Comparison of ENCODE assay signal across 25 cellular contexts in the genomic region with DNA sequence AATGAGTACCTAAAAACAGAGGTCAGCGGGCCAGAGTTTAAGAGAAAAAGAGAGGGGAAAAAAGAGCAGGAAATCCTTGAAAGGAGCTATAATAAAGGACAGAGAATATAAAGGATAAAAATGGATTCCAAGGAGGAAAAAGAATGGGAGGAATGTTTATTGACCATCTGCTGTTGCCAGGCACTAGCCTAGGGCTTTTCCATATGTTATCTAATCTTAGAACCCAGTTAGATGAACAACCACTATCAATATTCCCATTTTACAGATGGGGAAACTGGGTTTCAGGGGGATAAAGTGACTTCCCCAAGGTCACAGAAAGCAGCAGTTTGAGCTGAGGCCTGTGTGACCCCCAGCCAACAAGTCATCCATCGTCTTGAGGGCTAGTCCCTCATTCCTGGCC.
"Had no signal": no experiment of that assay in that cellular context is flagged by ENCODE, and none has a peak within 500 bp of the region (broad histone marks: within the 10 kb centered on the region; RNA-seq: fewer than 3 reads in every experiment).

No MANE protein-coding gene starts in this region.

- H3K36me3 Mint-ChIP-seq: stimulated activated naive B cell treated with anti-CD40 and anti-IgM and Interleukin-4, amounts not matched to agents 10 μg/mL and 1 μg/mL and 100 μg/mL, for 72 hours had no signal

- FAIRE-seq: keratinocyte had no signal

- H3K4me3 Mint-ChIP-seq: dendritic cell treated with granulocyte-macrophage colony-stimulating factor and Interleukin-4, amounts not matched to agents 40 ng/mL and 50 ng/mL, for 4 days; endodermal cell; naive thymus-derived CD8-positive, alpha-beta T cell; nephron progenitor cell; stimulated activated naive B cell treated with anti-CD40 and anti-IgM and Interleukin-4, amounts not matched to agents 10 μg/mL and 1 μg/mL and 100 μg/mL, for 72 hours; stimulated activated naive CD8-positive, alpha-beta T cell treated with anti-CD3 and anti-CD28 coated beads, Interleukin-15, Interleukin-2, amounts not matched to agents 100 ng/mL and 50 ng/mL, for 24 hours had no signal

- H3K27me3 Mint-ChIP-seq: dendritic cell treated with granulocyte-macrophage colony-stimulating factor and Interleukin-4, amounts not matched to agents 40 ng/mL and 50 ng/mL, for 4 days; naive thymus-derived CD8-positive, alpha-beta T cell; stimulated activated naive B cell treated with anti-CD40 and anti-IgM and Interleukin-4, amounts not matched to agents 10 μg/mL and 1 μg/mL and 100 μg/mL, for 72 hours; stimulated activated naive CD8-positive, alpha-beta T cell treated with anti-CD3 and anti-CD28 coated beads, Interleukin-15, Interleukin-2, amounts not matched to agents 100 ng/mL and 50 ng/mL, for 24 hours had no signal

- H3K36me3 ChIP-seq: gastrocnemius medialis, lower lobe of right lung, prostate gland, upper lobe of left lung, uterus had no signal

- H3K9me3 ChIP-seq: gastrocnemius medialis, lower lobe of right lung, prostate gland, spleen, thoracic aorta, tibial nerve, upper lobe of left lung, uterus had no signal

- H3K4me3 ChIP-seq: gastrocnemius medialis, lower lobe of right lung, prostate gland, skin epidermis, spleen, thoracic aorta, tibial nerve, upper lobe of left lung, uterus had no signal

- ATAC-seq: esophagus mucosa; gastrocnemius medialis; left ventricle myocardium superior; lower lobe of right lung; naive thymus-derived CD8-positive, alpha-beta T cell; stimulated activated naive B cell treated with anti-CD40 and anti-IgM and Interleukin-4, amounts not matched to agents 10 μg/mL and 1 μg/mL and 100 μg/mL, for 72 hours had no signal

- H3K4me1 ChIP-seq: prostate gland, uterus had no signal

- H3K27me3 ChIP-seq: gastrocnemius medialis, spleen, tibial nerve, upper lobe of left lung, uterus had no signal

- DNase-seq: effector CD8-positive, alpha-beta T cell; endodermal cell; foreskin fibroblast; gastrocnemius medialis; head of caudate nucleus; left ventricle myocardium superior; lower lobe of right lung; naive thymus-derived CD8-positive, alpha-beta T cell; nephron progenitor cell; nucleus accumbens; right cardiac atrium; spleen; stimulated activated CD4-positive, alpha-beta T cell treated with anti-CD3 and anti-CD28 coated beads, Interleukin-4, amount 100 ng/mL, for 4 hours; stimulated activated naive B cell treated with anti-CD40 and anti-IgM and Interleukin-4, amounts not matched to agents 10 μg/mL and 1 μg/mL and 100 μg/mL, for 72 hours; upper lobe of left lung; uterus had no signal

- H3K27ac ChIP-seq: epithelial cell of prostate, lower lobe of right lung, prostate gland, skin epidermis, spleen, thoracic aorta, tibial nerve, upper lobe of left lung, uterus had no signal

- H3K4me1 Mint-ChIP-seq: nephron progenitor cell had no signal

- H3K9me3 Mint-ChIP-seq: dendritic cell treated with granulocyte-macrophage colony-stimulating factor and Interleukin-4, amounts not matched to agents 40 ng/mL and 50 ng/mL, for 4 days; endodermal cell; naive thymus-derived CD8-positive, alpha-beta T cell; nephron progenitor cell; stimulated activated naive B cell treated with anti-CD40 and anti-IgM and Interleukin-4, amounts not matched to agents 10 μg/mL and 1 μg/mL and 100 μg/mL, for 72 hours; stimulated activated naive CD8-positive, alpha-beta T cell treated with anti-CD3 and anti-CD28 coated beads, Interleukin-15, Interleukin-2, amounts not matched to agents 100 ng/mL and 50 ng/mL, for 24 hours had no signal

- H3K27ac Mint-ChIP-seq: dendritic cell treated with granulocyte-macrophage colony-stimulating factor and Interleukin-4, amounts not matched to agents 40 ng/mL and 50 ng/mL, for 4 days; endodermal cell; nephron progenitor cell; stimulated activated naive B cell treated with anti-CD40 and anti-IgM and Interleukin-4, amounts not matched to agents 10 μg/mL and 1 μg/mL and 100 μg/mL, for 72 hours; stimulated activated naive CD8-positive, alpha-beta T cell treated with anti-CD3 and anti-CD28 coated beads, Interleukin-15, Interleukin-2, amounts not matched to agents 100 ng/mL and 50 ng/mL, for 24 hours had no signal
